Comparison of ENCODE assay signal across 10 cellular contexts in the genomic region with DNA sequence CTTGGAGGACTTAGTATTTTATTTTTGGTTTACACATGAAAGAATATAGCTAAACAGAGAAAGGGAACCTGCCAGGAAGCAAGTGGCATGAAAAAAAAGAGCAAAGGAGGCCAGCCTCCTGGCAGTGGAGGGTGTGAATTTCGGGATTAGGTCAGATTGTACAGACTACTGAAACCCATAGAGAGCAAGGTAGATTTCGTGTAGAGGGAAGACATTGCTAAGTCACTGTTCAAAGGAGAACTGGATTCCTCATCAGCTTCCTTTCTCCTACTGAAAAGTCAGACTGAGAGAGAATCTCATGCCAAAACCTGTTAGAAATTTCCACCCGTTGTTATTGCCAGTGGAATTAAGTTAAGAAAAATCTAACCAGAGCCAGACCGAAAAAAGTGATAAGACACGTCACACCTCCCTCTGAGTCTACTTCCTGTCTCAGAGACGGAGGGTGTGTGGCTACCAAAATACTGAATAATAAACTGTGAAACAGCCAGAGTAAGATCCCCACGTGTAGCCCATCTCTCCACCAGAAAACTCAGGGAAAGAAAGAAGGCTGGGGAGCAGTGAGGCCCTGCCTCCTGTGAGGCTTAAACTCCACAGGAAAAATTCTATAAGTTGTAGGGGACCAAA.
DNase-seq lines count a peak whose midpoint lies in the region; ATAC-seq and TF ChIP-seq lines count a peak whose summit lies in the region.
"Had no signal": no experiment of that assay in that cellular context is flagged by ENCODE, and none has a peak within 500 bp of the region (broad histone marks: within the 10 kb centered on the region; RNA-seq: fewer than 3 reads in every experiment).

No MANE protein-coding gene starts in this region.

- H3K27me3 Mint-ChIP-seq in stimulated activated memory B cell treated with anti-CD40 and anti-IgM and Interleukin-4, amounts not matched to agents 10 μg/mL and 1 μg/mL and 100 μg/mL, for 72 hours = peaks cover 10% of the 10 kb centered on the region

- H3K4me3 ChIP-seq in choroid plexus epithelial cell (ENCODE audit: low read depth, low read length) (no peak overlapping the region), mucosa of descending colon (no peak overlapping the region)

- H3K4me1 Mint-ChIP-seq in stimulated activated memory B cell treated with anti-CD40 and anti-IgM and Interleukin-4, amounts not matched to agents 10 μg/mL and 1 μg/mL and 100 μg/mL, for 72 hours = no peaks in the 10 kb centered on the region

- H3K27ac Mint-ChIP-seq in stimulated activated memory B cell treated with anti-CD40 and anti-IgM and Interleukin-4, amounts not matched to agents 10 μg/mL and 1 μg/mL and 100 μg/mL, for 72 hours = no peak overlapping the region

- H3K4me3 Mint-ChIP-seq in stimulated activated memory B cell treated with anti-CD40 and anti-IgM and Interleukin-4, amounts not matched to agents 10 μg/mL and 1 μg/mL and 100 μg/mL, for 72 hours = no peak overlapping the region

- TF ChIP-seq CTCF in choroid plexus epithelial cell (conservative IDR thresholded peaks at IDR 0.05; ENCODE audit: low read depth, low read length) = no peak
- TF ChIP-seq CTCF in mucosa of descending colon (IDR thresholded peaks at IDR 0.05) = no peak

- no peaks in the 10 kb centered on the region for H3K36me3 Mint-ChIP-seq in stimulated activated memory B cell treated with anti-CD40 and anti-IgM and Interleukin-4, amounts not matched to agents 10 μg/mL and 1 μg/mL and 100 μg/mL, for 72 hours

- H3K9me3 ChIP-seq in mucosa of descending colon = no peaks in the 10 kb centered on the region

- no peaks in the 10 kb centered on the region for H3K36me3 ChIP-seq in mucosa of descending colon (ENCODE audit: low read depth)

- peak; percentile 41 for DNase-seq in stimulated activated CD4-positive, alpha-beta T cell treated with anti-CD3 and anti-CD28 coated beads, Interleukin-4, amount 100 ng/mL, for 24 hours
- no peak for DNase-seq in stimulated activated CD4-positive, alpha-beta T cell treated with anti-CD3 and anti-CD28 coated beads, Interleukin-12 subunit alpha, Interleukin-12 subunit beta, amount 100 ng/mL, for 4 hours
- peak; percentile 61 for DNase-seq in RKO (ENCODE audit: low spot score)
- DNase-seq in choroid plexus epithelial cell (ENCODE audit: low read depth) = peak; percentile 70
- peak; percentile 27 for DNase-seq in superior temporal gyrus (ENCODE audit: extremely low spot score)
- no peak for DNase-seq in DMS79 (lab: John Stamatoyannopoulos, UW)
- no peak for DNase-seq in mucosa of descending colon
- DNase-seq: NK-92 treated with Interleukin-12 subunit alpha and Interleukin-12 subunit beta, amount 100 ng/mL, for 24 hours had no signal

- intact Hi-C loops in mucosa of descending colon (cut with DNase I, micrococcal nuclease) = no loop called here

- H3K9me3 Mint-ChIP-seq in stimulated activated memory B cell treated with anti-CD40 and anti-IgM and Interleukin-4, amounts not matched to agents 10 μg/mL and 1 μg/mL and 100 μg/mL, for 72 hours = peaks cover 2% of the 10 kb centered on the region

- no peak for ATAC-seq in stimulated activated memory B cell treated with anti-CD40 and anti-IgM and Interleukin-4, amounts not matched to agents 10 μg/mL and 1 μg/mL and 100 μg/mL, for 72 hours
- ATAC-seq in mucosa of descending colon = no peak
- ATAC-seq: left lobe of liver had no signal

- H3K4me1 ChIP-seq in mucosa of descending colon (ENCODE audit: low read depth) = no peaks in the 10 kb centered on the region

Comparison
In these comparisons a context has a peak if more than half of its experiments do, and no peak if none do; other contexts are left out.
1. DNase-seq: peak in stimulated activated CD4-positive, alpha-beta T cell treated with anti-CD3 and anti-CD28 coated beads, Interleukin-4, amount 100 ng/mL, for 24 hours (single experiment), RKO (single experiment), choroid plexus epithelial cell (single experiment) and superior temporal gyrus (single experiment); none in stimulated activated CD4-positive, alpha-beta T cell treated with anti-CD3 and anti-CD28 coated beads, Interleukin-12 subunit alpha, Interleukin-12 subunit beta, amount 100 ng/mL, for 4 hours (single experiment), DMS79 (single experiment) and mucosa of descending colon (0 of 3).